In genomic region chr7:148698397-148699023, GRCh38 we compare ENCODE assay signal across 8 cellular contexts. TPM values are rescaled to one million over a fixed set of nuclear protein-coding genes. Genes with fewer than 3 reads are reported as not detected.
DNase-seq lines count a peak whose midpoint lies in the region; ATAC-seq and TF ChIP-seq lines count a peak whose summit lies in the region.

Gene CUL1, plus strand, starts transcription at chr7:148698903. Its CDS starts 31,220 bp downstream, at chr7:148730123.

- H3K4me3 Mint-ChIP-seq in activated T-helper 17 cell treated with anti-CD3 and anti-CD28 coated beads, Interleukin-2, amount 50 U/mL, for 72 hours = peak within 1 kb of the TSS; percentile 90
- H3K4me3 Mint-ChIP-seq in nephron = peak within 1 kb of the TSS; percentile 90 to 95 (median 93)
- peak within 1 kb of the TSS; percentile 90 to 100 for H3K4me3 Mint-ChIP-seq in stimulated activated naive CD8-positive, alpha-beta T cell treated with anti-CD3 and anti-CD28 coated beads, Interleukin-15, amount 100 ng/mL, for 72 hours

- DNase-seq in DMS 273 (lab: John Stamatoyannopoulos, UW; ENCODE audit: unreplicated experiment) = peak; percentile 91
- peak; percentile 44 for DNase-seq in HT1080 (ENCODE audit: low read depth)
- DNase-seq in fibroblast of peridontal ligament (ENCODE audit: extremely low read depth) = peak; percentile 48
- DNase-seq in stimulated activated naive CD8-positive, alpha-beta T cell treated with anti-CD3 and anti-CD28 coated beads, Interleukin-15, amount 100 ng/mL, for 72 hours = peak; percentile 83

- peaks cover 39% of the 10 kb centered on the region for H3K36me3 Mint-ChIP-seq in activated T-helper 17 cell treated with anti-CD3 and anti-CD28 coated beads, Interleukin-2, amount 50 U/mL, for 72 hours (ENCODE audit: low read depth)
- H3K36me3 Mint-ChIP-seq in nephron (ENCODE audit: low read depth) = no peaks in the 10 kb centered on the region

- TF ChIP-seq CTCF in nephron (IDR thresholded peaks at IDR 0.05; ENCODE audit: unreplicated experiment in 3 of 3) = no peak

- H3K27ac Mint-ChIP-seq in activated T-helper 17 cell treated with anti-CD3 and anti-CD28 coated beads, Interleukin-2, amount 50 U/mL, for 72 hours = peak within 1 kb of the TSS; percentile 98
- peak within 1 kb of the TSS; percentile 92 to 97 (median 96) for H3K27ac Mint-ChIP-seq in nephron
- H3K27ac Mint-ChIP-seq in stimulated activated naive CD8-positive, alpha-beta T cell treated with anti-CD3 and anti-CD28 coated beads, Interleukin-15, amount 100 ng/mL, for 72 hours = peak within 1 kb of the TSS; percentile 98 to 99

- ATAC-seq in GM21360 (IDR thresholded peaks at IDR 0.05; ENCODE audit: unreplicated experiment) = peak; percentile 67
- peak; percentile 64 for ATAC-seq in activated T-helper 17 cell treated with anti-CD3 and anti-CD28 coated beads, Interleukin-2, amount 50 U/mL, for 72 hours (replicated peaks)
- ATAC-seq in stimulated activated naive CD8-positive, alpha-beta T cell treated with anti-CD3 and anti-CD28 coated beads, Interleukin-15, amount 100 ng/mL, for 72 hours = peak; percentile 81

- H3K9me3 Mint-ChIP-seq in activated T-helper 17 cell treated with anti-CD3 and anti-CD28 coated beads, Interleukin-2, amount 50 U/mL, for 72 hours = no peaks in the 10 kb centered on the region
- H3K9me3 Mint-ChIP-seq in nephron = no peaks in the 10 kb centered on the region
- no peaks in the 10 kb centered on the region for H3K9me3 Mint-ChIP-seq in stimulated activated naive CD8-positive, alpha-beta T cell treated with anti-CD3 and anti-CD28 coated beads, Interleukin-15, amount 100 ng/mL, for 72 hours

- no peaks in the 10 kb centered on the region for H3K27me3 Mint-ChIP-seq in activated T-helper 17 cell treated with anti-CD3 and anti-CD28 coated beads, Interleukin-2, amount 50 U/mL, for 72 hours
- H3K27me3 Mint-ChIP-seq in nephron (ENCODE audit: low read depth) = peaks cover 4% of the 10 kb centered on the region
- no peaks in the 10 kb centered on the region for H3K27me3 Mint-ChIP-seq in stimulated activated naive CD8-positive, alpha-beta T cell treated with anti-CD3 and anti-CD28 coated beads, Interleukin-15, amount 100 ng/mL, for 72 hours

- peaks cover 50% of the 10 kb centered on the region for H3K4me1 Mint-ChIP-seq in activated T-helper 17 cell treated with anti-CD3 and anti-CD28 coated beads, Interleukin-2, amount 50 U/mL, for 72 hours
- H3K4me1 Mint-ChIP-seq in nephron = peaks cover 43% of the 10 kb centered on the region
- H3K4me1 Mint-ChIP-seq in stimulated activated naive CD8-positive, alpha-beta T cell treated with anti-CD3 and anti-CD28 coated beads, Interleukin-15, amount 100 ng/mL, for 72 hours = peaks cover 58% of the 10 kb centered on the region

TF ChIP-seq in PFSK-1, 5 proteins besides CTCF, POLR2A, EP300 and RAD21:
- TF ChIP-seq REST (IDR thresholded peaks at IDR 0.05; ENCODE audit: insufficient read depth in 1 of 2, low read depth in 2 of 2, low read length in 2 of 2) (no peak), FOXP2 (optimal IDR thresholded peaks at IDR 0.05; ENCODE audit: borderline replicate concordance, extremely low read depth, extremely low read length, insufficient read depth) (peak; percentile 61), TAF1 (IDR thresholded peaks at IDR 0.05; ENCODE audit: borderline replicate concordance, insufficient read depth, low read length) (peak; percentile 15; the same call in 1 of the 2 replicates), SIN3A (IDR thresholded peaks at IDR 0.05; ENCODE audit: borderline replicate concordance, insufficient read depth, low read length) (no peak)

RNA-seq across cellular contexts. Expression of gene CUL1, which starts in this region (rescaled TPM):
- total RNA-seq in HT1080 (2014; rRNA removed; shearing (Covaris generic)) = 41.9 and 49.3 TPM in 2 replicates
- polyA plus RNA-seq in HT1080 (2015; cell fraction: cytosol; rRNA removed) = 49.1 and 50.9 TPM in 2 replicates
- polyA plus RNA-seq in HT1080 (2015; cell fraction: nucleus; rRNA removed) = 50.0 and 50.4 TPM in 2 replicates
- polyA plus RNA-seq in PFSK-1 (2012; ENCODE audit: insufficient read length, low read depth) = 31.1 TPM
- total RNA-seq in activated T-helper 17 cell treated with anti-CD3 and anti-CD28 coated beads, Interleukin-2, amount 50 U/mL, for 72 hours = 10 to 100 TPM; 61.4 to 61.7 TPM

Comparison
In these comparisons a context has a peak if more than half of its experiments do, and no peak if none do; other contexts are left out.
1. Peak in every context shown above with its lines: DNase-seq and ATAC-seq.